32 cellular contexts compared by ENCODE assay signal in genomic region chr13:41564046-41564445, GRCh38.
DNase-seq lines count a peak whose midpoint lies in the region; ATAC-seq, FAIRE-seq and TF ChIP-seq lines count a peak whose summit lies in the region.
"Had no signal": no experiment of that assay in that cellular context is flagged by ENCODE, and none has a peak within 500 bp of the region (broad histone marks: within the 10 kb centered on the region; RNA-seq: fewer than 3 reads in every experiment).

No MANE protein-coding gene starts in this region.

- no peak for TF ChIP-seq POLR2A in tibial nerve (IDR thresholded peaks at IDR 0.05)

- no peak overlapping the region for H2AFZ ChIP-seq in astrocyte (ENCODE audit: low read depth, low read length)
- H2AFZ ChIP-seq: hepatocyte had no signal

- no peak for FAIRE-seq in astrocyte (lab: Jason Lieb, UNC)
- FAIRE-seq: A204.1, GM12878 had no signal

- peak overlapping the region; percentile 66 for H3K4me2 ChIP-seq in astrocyte (ENCODE audit: low read length)
- H3K4me2 ChIP-seq: hepatocyte had no signal

- no peak for ATAC-seq in Right ventricle myocardium inferior
- ATAC-seq: activated CD8-positive, alpha-beta T cell treated with anti-CD3 and anti-CD28 coated beads, Interleukin-2, amount 10 ng/mL, durations not matched to agents 7 days and 5 days; GM12878; Panc1; psoas muscle; stimulated activated naive CD8-positive, alpha-beta T cell treated with anti-CD3 and anti-CD28 coated beads, Interleukin-15, Interleukin-2, amounts not matched to agents 100 U/mL and 50 U/mL, for 24 hours had no signal

- H4K20me1 ChIP-seq in astrocyte (ENCODE audit: insufficient read depth, low read length), result no peaks in the 10 kb centered on the region

- CTCF ChIA-PET in activated naive CD4-positive, alpha-beta T cell treated with anti-CD3 and anti-CD28 coated beads for 36 hours (lab: Charles Lee), result no interaction called here

- H3K4me1 ChIP-seq in left ventricle myocardium inferior (peaks cover 37% of the 10 kb centered on the region), astrocyte (ENCODE audit: insufficient read depth, low read length) (peaks cover 56% of the 10 kb centered on the region), tibial nerve (peaks cover 0 to 81% (median 43%) of the 10 kb centered on the region in 4 donors)

- H3K27ac Mint-ChIP-seq in astrocyte (ENCODE audit: unreplicated experiment), result no peak overlapping the region
- H3K27ac Mint-ChIP-seq in activated naive CD4-positive, alpha-beta T cell treated with anti-CD3 and anti-CD28 coated beads for 36 hours, result no peak overlapping the region
- H3K27ac Mint-ChIP-seq: activated CD8-positive, alpha-beta T cell treated with anti-CD3 and anti-CD28 coated beads, Interleukin-2, amount 10 ng/mL, durations not matched to agents 7 days and 5 days; activated naive CD8-positive, alpha-beta T cell treated with anti-CD3 and anti-CD28 coated beads for 36 hours; CD4-positive, alpha-beta T cell; memory B cell had no signal

- TF ChIP-seq CTCF in left ventricle myocardium inferior (IDR thresholded peaks at IDR 0.05; ENCODE audit: borderline replicate concordance) (no peak), astrocyte (IDR thresholded peaks at IDR 0.05; ENCODE audit: insufficient read depth, low read depth, low read length) (no peak), fibroblast of villous mesenchyme (IDR thresholded peaks at IDR 0.05; ENCODE audit: insufficient read depth, low read depth, low read length) (no peak), tibial nerve (IDR thresholded peaks at IDR 0.05) (no peak)

- no peak overlapping the region for H3K9ac ChIP-seq in astrocyte (ENCODE audit: low read length)

- DNase-seq in left ventricle myocardium inferior (no peak), Right ventricle myocardium inferior (ENCODE audit: missing footprints) (no peak), astrocyte (ENCODE audit: low read depth) (peak; percentile 42), fibroblast of villous mesenchyme (ENCODE audit: low read depth) (peak; percentile 28), tibial nerve (ENCODE audit: low spot score in 2 of 2) (no peak), NCI-H146 treated with DMSO at 0.1 percent for 48 hours (lab: John Stamatoyannopoulos, UW; ENCODE audit: unreplicated experiment) (no peak), occipital lobe (lab: John Stamatoyannopoulos, UW) (no peak)
- no peak for DNase-seq in activated naive CD4-positive, alpha-beta T cell treated with anti-CD3 and anti-CD28 coated beads for 36 hours
- DNase-seq: activated CD4-positive, alpha-beta T cell treated with anti-CD3 and anti-CD28 coated beads for 1 hour; activated CD8-positive, alpha-beta T cell treated with anti-CD3 and anti-CD28 coated beads, Interleukin-2, amount 10 ng/mL, durations not matched to agents 7 days and 5 days; activated effector memory CD4-positive, alpha-beta T cell treated with Interleukin-2 at 50 U/mL for 16 hours; activated naive CD8-positive, alpha-beta T cell treated with anti-CD3 and anti-CD28 coated beads for 36 hours; activated T-cell treated with anti-CD3 and anti-CD28 coated beads for 4 hours; AML-193; CD4-positive, alpha-beta T cell; DMS 273 treated with DMSO at 0.1 percent for 48 hours; Karpas-422; NCI-H1694; NCI-H2171 treated with DMSO at 0.1 percent for 48 hours; NCI-H524; psoas muscle; SIG-M5; stimulated activated naive CD8-positive, alpha-beta T cell treated with anti-CD3 and anti-CD28 coated beads, Interleukin-15, Interleukin-2, amounts not matched to agents 100 U/mL and 50 U/mL, for 24 hours; T-helper 1 cell; thyroid gland had no signal

- peaks cover 7% of the 10 kb centered on the region for H3K36me3 Mint-ChIP-seq in astrocyte (ENCODE audit: low read depth, unreplicated experiment)
- H3K36me3 Mint-ChIP-seq in activated naive CD4-positive, alpha-beta T cell treated with anti-CD3 and anti-CD28 coated beads for 36 hours (ENCODE audit: low read depth), result peaks cover 5% of the 10 kb centered on the region

- intact Hi-C loops in left ventricle myocardium inferior (cut with micrococcal nuclease), result no loop called here
- intact Hi-C loops in Right ventricle myocardium inferior (cut with DNase I), result no loop called here
- intact Hi-C loops in activated naive CD4-positive, alpha-beta T cell treated with anti-CD3 and anti-CD28 coated beads for 36 hours (cut with micrococcal nuclease), result no loop called here

- H3K9me3 Mint-ChIP-seq in astrocyte (ENCODE audit: unreplicated experiment), result no peaks in the 10 kb centered on the region
- H3K9me3 Mint-ChIP-seq in activated naive CD4-positive, alpha-beta T cell treated with anti-CD3 and anti-CD28 coated beads for 36 hours, result no peaks in the 10 kb centered on the region
- H3K9me3 Mint-ChIP-seq: activated naive CD8-positive, alpha-beta T cell treated with anti-CD3 and anti-CD28 coated beads for 36 hours; CD4-positive, alpha-beta T cell; memory B cell had no signal

- H3K4me1 Mint-ChIP-seq in astrocyte (ENCODE audit: low read depth, unreplicated experiment), result peaks cover 48% of the 10 kb centered on the region
- H3K4me1 Mint-ChIP-seq in activated naive CD4-positive, alpha-beta T cell treated with anti-CD3 and anti-CD28 coated beads for 36 hours (ENCODE audit: low read depth), result peaks cover 14% of the 10 kb centered on the region
- H3K4me1 Mint-ChIP-seq: memory B cell had no signal

- H3K36me3 ChIP-seq in left ventricle myocardium inferior (peaks cover 11% of the 10 kb centered on the region), astrocyte (ENCODE audit: insufficient read depth, low read length) (no peaks in the 10 kb centered on the region), tibial nerve (no peaks in the 10 kb centered on the region)
- H3K36me3 ChIP-seq: neutrophil, thyroid gland had no signal

- H3K4me3 Mint-ChIP-seq in astrocyte (ENCODE audit: unreplicated experiment), result no peak overlapping the region
- no peak overlapping the region for H3K4me3 Mint-ChIP-seq in activated naive CD4-positive, alpha-beta T cell treated with anti-CD3 and anti-CD28 coated beads for 36 hours
- H3K4me3 Mint-ChIP-seq: activated CD8-positive, alpha-beta T cell treated with anti-CD3 and anti-CD28 coated beads, Interleukin-2, amount 10 ng/mL, durations not matched to agents 7 days and 5 days; activated naive CD8-positive, alpha-beta T cell treated with anti-CD3 and anti-CD28 coated beads for 36 hours; CD4-positive, alpha-beta T cell; memory B cell had no signal

- H3K9me3 ChIP-seq in left ventricle myocardium inferior (replicated peaks) (no peaks in the 10 kb centered on the region), astrocyte (ENCODE audit: insufficient read depth, low read depth, low read length) (no peaks in the 10 kb centered on the region), tibial nerve (no peaks in the 10 kb centered on the region)
- H3K9me3 ChIP-seq: HAP-1, neutrophil, psoas muscle, thyroid gland had no signal

- H3K4me3 ChIP-seq in left ventricle myocardium inferior (no peak overlapping the region), astrocyte (ENCODE audit: insufficient read depth, low read depth, low read length) (no peak overlapping the region), fibroblast of villous mesenchyme (ENCODE audit: low read depth, low read length) (no peak overlapping the region), tibial nerve (no peak overlapping the region)
- H3K4me3 ChIP-seq: GM12878, HAP-1, hepatocyte, psoas muscle, thyroid gland had no signal

- H3K27ac ChIP-seq in left ventricle myocardium inferior (replicated peaks) (peak overlapping the region; percentile 54), astrocyte (ENCODE audit: low read depth, low read length) (no peak overlapping the region), tibial nerve (peak overlapping the region; percentile 37 to 83 (median 62))
- H3K27ac ChIP-seq: hepatocyte, neutrophil, psoas muscle, thyroid gland had no signal

- no peak for TF ChIP-seq EP300 in tibial nerve (IDR thresholded peaks at IDR 0.05)

- no peaks in the 10 kb centered on the region for H3K27me3 Mint-ChIP-seq in astrocyte (ENCODE audit: low read depth, unreplicated experiment)
- no peaks in the 10 kb centered on the region for H3K27me3 Mint-ChIP-seq in activated naive CD4-positive, alpha-beta T cell treated with anti-CD3 and anti-CD28 coated beads for 36 hours (ENCODE audit: low read depth)
- H3K27me3 Mint-ChIP-seq: activated naive CD8-positive, alpha-beta T cell treated with anti-CD3 and anti-CD28 coated beads for 36 hours; CD4-positive, alpha-beta T cell; memory B cell had no signal

- WGBS in tibial nerve, 2 donors, result 37 to 50% methylated on average over 1 of the region's 1 CpG

- H3K27me3 ChIP-seq in left ventricle myocardium inferior (ENCODE audit: low read depth), result no peaks in the 10 kb centered on the region
- H3K27me3 ChIP-seq in astrocyte (ENCODE audit: insufficient read depth, low read length), result no peaks in the 10 kb centered on the region
- no peaks in the 10 kb centered on the region for H3K27me3 ChIP-seq in tibial nerve
- H3K27me3 ChIP-seq: hepatocyte, neutrophil, thyroid gland had no signal

- no peaks in the 10 kb centered on the region for H3K79me2 ChIP-seq in astrocyte (ENCODE audit: insufficient read depth, low read length)
- H3K79me2 ChIP-seq: hepatocyte had no signal

Comparison
In these comparisons a context has a peak if more than half of its experiments do, and no peak if none do; other contexts are left out.
1. DNase-seq: peak in astrocyte (single experiment) and fibroblast of villous mesenchyme (single experiment); none in left ventricle myocardium inferior (single experiment), Right ventricle myocardium inferior (single experiment), tibial nerve (0 of 2), activated naive CD4-positive, alpha-beta T cell treated with anti-CD3 and anti-CD28 coated beads for 36 hours (single experiment), NCI-H146 treated with DMSO at 0.1 percent for 48 hours (single experiment) and occipital lobe (single experiment).